Comparison of ENCODE assay signal across 18 cellular contexts in genomic region chr18:34458371-34458770, GRCh38.
DNase-seq lines count a peak whose midpoint lies in the region; ATAC-seq, FAIRE-seq and TF ChIP-seq lines count a peak whose summit lies in the region.
"Had no signal": no experiment of that assay in that cellular context is flagged by ENCODE, and none has a peak within 500 bp of the region (broad histone marks: within the 10 kb centered on the region; RNA-seq: fewer than 3 reads in every experiment).

No MANE protein-coding gene starts in this region.

- 93% methylated on average over 3 of the region's 3 CpGs; no CpG with 5 or more reads in 1 of the 2 experiments for WGBS in H1 (ENCODE audit: extremely low coverage in 1 of 2, insufficient coverage in 1 of 2, insufficient read length in 1 of 2, insufficient replicate concordance in 2 of 2, low coverage in 1 of 2, low lambda C conversion rate in 2 of 2, missing lambda C conversion rate in 1 of 2), 2 experiments
- 57 to 59% methylated on average over 3 of the region's 3 CpGs for WGBS in thyroid gland, 2 donors

- ATAC-seq in left ventricle myocardium superior = peak; percentile 45
- ATAC-seq: GM23338 had no signal

- H3K9ac ChIP-seq in H1 (replicated peaks in 1 of 4; ENCODE audit: extremely low read depth in 1 of 4, low read depth in 3 of 4, low read length in 3 of 4) = no peak overlapping the region

- H2BK120ac ChIP-seq in H1 (replicated peaks; ENCODE audit: low read depth, low read length) = no peak overlapping the region

- no peak overlapping the region for H2AK5ac ChIP-seq in H1 (ENCODE audit: low read depth, low read length)

- no peak overlapping the region for H4K8ac ChIP-seq in H1 (ENCODE audit: extremely low read depth, insufficient read depth, low read length)

- no peak overlapping the region for H4K91ac ChIP-seq in H1 (replicated peaks; ENCODE audit: insufficient read length, low read length)

- H3K79me2 ChIP-seq in H1 (ENCODE audit: control insufficient read depth in 1 of 2, insufficient read depth in 2 of 2, low read length in 2 of 2) = no peaks in the 10 kb centered on the region

- H3K36me3 ChIP-seq in H1 (ENCODE audit: control insufficient read depth in 2 of 4, insufficient read depth in 4 of 4, low read length in 3 of 4) (peaks cover 0 to 2% (median 0%) of the 10 kb centered on the region in 4 experiments; a peak in 1 of 8 replicates), thyroid gland (no peaks in the 10 kb centered on the region)
- H3K36me3 ChIP-seq: HAP-1 had no signal

- H3K27me3 ChIP-seq in H1 (replicated peaks in 1 of 4; ENCODE audit: control insufficient read depth in 3 of 4, extremely low read depth in 1 of 4, insufficient read depth in 3 of 4, low read length in 3 of 4) (no peaks in the 10 kb centered on the region), thyroid gland (no peaks in the 10 kb centered on the region)

- H3K4me2 ChIP-seq in H1 (ENCODE audit: insufficient read depth in 1 of 2, low read depth in 2 of 2, low read length in 2 of 2) = no peak overlapping the region
- H3K4me2 ChIP-seq: GM23338 had no signal

- H3K23ac ChIP-seq in H1 (ENCODE audit: insufficient read length) = no peak overlapping the region

- H2BK12ac ChIP-seq in H1 (ENCODE audit: low read depth, low read length) = no peak overlapping the region

- H2AFZ ChIP-seq in H1 (ENCODE audit: low read length) = no peak overlapping the region
- H2AFZ ChIP-seq: GM23338 had no signal

- no peak overlapping the region for H3K56ac ChIP-seq in H1 (replicated peaks; ENCODE audit: insufficient read length, low read depth, low read length)

- intact Hi-C loops in left ventricle myocardium superior (cut with micrococcal nuclease) = no loop called here
- intact Hi-C loops in cardiac septum (cut with DNase I) = no loop called here
- intact Hi-C loops in thyroid gland (cut with DNase I) = no loop called here

- peaks cover 0 to 9% of the 10 kb centered on the region in 2 experiments; a peak in 1 of 4 replicates for H3K9me3 ChIP-seq in H1 (ENCODE audit: insufficient read depth in 2 of 2, low read depth in 1 of 2, low read length in 1 of 2)
- no peaks in the 10 kb centered on the region for H3K9me3 ChIP-seq in thyroid gland
- H3K9me3 ChIP-seq: Caco-2, HAP-1 had no signal

- H3K4me1 ChIP-seq in H1 (replicated peaks in 1 of 4; ENCODE audit: control insufficient read depth in 3 of 4, insufficient read depth in 4 of 4, low read length in 3 of 4) (no peaks in the 10 kb centered on the region), thyroid gland (peaks cover 0 to 3% of the 10 kb centered on the region in 2 donors)
- H3K4me1 ChIP-seq: Caco-2, HAP-1 had no signal

- no peak overlapping the region for H2BK20ac ChIP-seq in H1 (ENCODE audit: low read length)

- DNase-seq in left ventricle myocardium superior (no peak), cardiac septum (ENCODE audit: low spot score) (no peak), NCI-H446 treated with DMSO at 0.1 percent for 48 hours (lab: John Stamatoyannopoulos, UW) (peak; percentile 10), H1 (ENCODE audit: low read depth in 1 of 2, low spot score in 2 of 2) (no peak), thyroid gland (peak; percentile 39 to 58), DMS153 treated with DMSO at 0.1 percent for 48 hours (lab: John Stamatoyannopoulos, UW; ENCODE audit: unreplicated experiment) (no peak), H54 (ENCODE audit: insufficient read length, low spot score) (no peak), NCI-H1092 treated with DMSO at 0.1 percent for 48 hours (lab: John Stamatoyannopoulos, UW) (no peak)
- DNase-seq: ACHN; Caco-2; CD4-positive, alpha-beta T cell; DMS153; DMS79 treated with DMSO at 0.1 percent for 48 hours; GF-D8 had no signal

- H3K27ac ChIP-seq in H1 (ENCODE audit: low read depth, low read length) (no peak overlapping the region), thyroid gland (no peak overlapping the region)
- H3K27ac ChIP-seq: C4-2B had no signal

- no peak overlapping the region for H2BK15ac ChIP-seq in H1 (ENCODE audit: low read length)

- FAIRE-seq in H1 (lab: Jason Lieb, UNC) (no peak), H54 (lab: Jason Lieb, UNC) (no peak)
- FAIRE-seq: A204.1 had no signal

- H4K5ac ChIP-seq in H1 (ENCODE audit: insufficient read length, low read depth, low read length) = no peak overlapping the region

- H3K23me2 ChIP-seq in H1 (ENCODE audit: low read depth, low read length) = no peaks in the 10 kb centered on the region

- no peak overlapping the region for H3K18ac ChIP-seq in H1 (ENCODE audit: extremely low read depth, low read length)

- no peak for TF ChIP-seq EP300 in H1 (IDR thresholded peaks at IDR 0.05; ENCODE audit: borderline replicate concordance in 1 of 2, low read depth in 2 of 2, low read length in 2 of 2)

- no peak overlapping the region for H3K14ac ChIP-seq in H1 (ENCODE audit: insufficient read length)

- H3K4me3 ChIP-seq in H1 (ENCODE audit: extremely low read depth in 1 of 4, insufficient read depth in 2 of 4, low read depth in 3 of 4, low read length in 4 of 4) (no peak overlapping the region), thyroid gland (replicated peaks in 1 of 3) (no peak overlapping the region)
- H3K4me3 ChIP-seq: GM23338, HAP-1 had no signal

- CTCF ChIA-PET in H1 (lab: Charles Lee; ENCODE audit: partially characterized antibody) = no interaction called here

- no peak for TF ChIP-seq POLR2A in H1 (IDR thresholded peaks at IDR 0.05; ENCODE audit: control extremely low read depth in 1 of 2, low read depth in 2 of 2, low read length in 2 of 2)
- TF ChIP-seq POLR2A in thyroid gland (IDR thresholded peaks at IDR 0.05) = no peak
- TF ChIP-seq POLR2A in H54 (IDR thresholded peaks at IDR 0.05; ENCODE audit: low read depth, low read length) = no peak

- no peak for TF ChIP-seq RAD21 in H1 (IDR thresholded peaks at IDR 0.05 in 1 of 2, conservative IDR thresholded peaks at IDR 0.05 in 1 of 2; ENCODE audit: low read depth in 2 of 2, low read length in 2 of 2)

- POLR2A ChIA-PET in H1 (lab: Charles Lee; ENCODE audit: partially characterized antibody) = no interaction called here

- TF ChIP-seq CTCF in H1 (IDR thresholded peaks at IDR 0.05; ENCODE audit: control extremely low read depth in 1 of 3, insufficient read depth in 1 of 3, low read depth in 1 of 3, low read length in 3 of 3) = no peak
- TF ChIP-seq CTCF in thyroid gland (IDR thresholded peaks at IDR 0.05) = no peak

- no peaks in the 10 kb centered on the region for H4K20me1 ChIP-seq in H1 (replicated peaks in 1 of 2; ENCODE audit: control insufficient read depth in 1 of 2, insufficient read depth in 2 of 2, low read length in 2 of 2)

- H3K79me1 ChIP-seq in H1 (ENCODE audit: low read depth, low read length) = no peaks in the 10 kb centered on the region

- H3K4ac ChIP-seq in H1 (replicated peaks; ENCODE audit: insufficient read length, low read depth, low read length) = no peak overlapping the region

- H2BK5ac ChIP-seq in H1 (ENCODE audit: low read depth, low read length) = no peak overlapping the region

TF ChIP-seq in H1, 55 proteins besides CTCF, POLR2A, EP300 and RAD21:
- TF ChIP-seq SIRT6 (IDR thresholded peaks at IDR 0.05; ENCODE audit: low read length) = no peak
- 0 out of 2 replicates have a peak, but pooled peaks have one; percentile 19 for TF ChIP-seq SRF (IDR thresholded peaks at IDR 0.05; ENCODE audit: low read depth, low read length)

Comparison
In these comparisons a context has a peak if more than half of its experiments do, and no peak if none do; other contexts are left out.
1. DNase-seq: peak in NCI-H446 treated with DMSO at 0.1 percent for 48 hours (single experiment) and thyroid gland (2 of 2); none in left ventricle myocardium superior (single experiment), cardiac septum (single experiment), H1 (0 of 2), DMS153 treated with DMSO at 0.1 percent for 48 hours (single experiment), H54 (single experiment) and NCI-H1092 treated with DMSO at 0.1 percent for 48 hours (single experiment).